Comparison of ENCODE assay signal across 10 cellular contexts in genomic region chr1:226637147-226637935, GRCh38.
DNase-seq lines count a peak whose midpoint lies in the region; ATAC-seq, FAIRE-seq and TF ChIP-seq lines count a peak whose summit lies in the region.
"Had no signal": no experiment of that assay in that cellular context is flagged by ENCODE, and none has a peak within 500 bp of the region (broad histone marks: within the 10 kb centered on the region; RNA-seq: fewer than 3 reads in every experiment).

No MANE protein-coding gene starts in this region.

- intact Hi-C loops in activated CD4-positive, alpha-beta T cell treated with anti-CD3 and anti-CD28 coated beads for 36 hours (cut with DNase I, micrococcal nuclease) = no loop called here
- intact Hi-C loops in K562 (cut with micrococcal nuclease) = loop anchor here (5.0 kb wide), 1 partner anchor 40 kb away; no protein-coding TSS in a partner anchor
- intact Hi-C loops in activated T-helper 1 cell treated with anti-CD3 and anti-CD28 coated beads, Interleukin-12 subunit alpha, Interleukin-12 subunit beta, Interleukin-2, Interleukin-4 antibody, amounts not matched to agents 30 ng/mL and 10 ng/mL and 1 ng/mL, durations not matched to agents 14 hours and 24 hours and 36 hours (cut with micrococcal nuclease) = no loop called here

- no peak overlapping the region for H2AFZ ChIP-seq in K562 (ENCODE audit: low read depth, low read length)

- no peak overlapping the region for H3K4me3 ChIP-seq in K562

- ATAC-seq in activated CD4-positive, alpha-beta T cell treated with anti-CD3 and anti-CD28 coated beads for 36 hours = no peak
- ATAC-seq in K562 (peak; percentile 82), HG03097 (IDR thresholded peaks at IDR 0.05; ENCODE audit: low FRiP score, unreplicated experiment) (no peak), GM18502 (IDR thresholded peaks at IDR 0.05; ENCODE audit: poor library complexity, unreplicated experiment) (no peak)

- peak; percentile 13 for DNase-seq in activated CD4-positive, alpha-beta T cell treated with anti-CD3 and anti-CD28 coated beads for 36 hours
- no peak for DNase-seq in activated CD4-positive, alpha-beta T cell treated with anti-CD3 and anti-CD28 coated beads, Interleukin-2, amount 50 U/mL, for 1 hour
- DNase-seq in K562 (ENCODE audit: extremely low read depth in 1 of 4, low spot score in 3 of 4) (peak; percentile 68 to 76 (median 75)), immature natural killer cell (no peak), substantia nigra (lab: John Stamatoyannopoulos, UW) (no peak)
- DNase-seq in activated T-helper 1 cell treated with anti-CD3 and anti-CD28 coated beads, Interleukin-12 subunit alpha, Interleukin-12 subunit beta, Interleukin-2, Interleukin-4 antibody, amounts not matched to agents 30 ng/mL and 10 ng/mL and 1 ng/mL, durations not matched to agents 14 hours and 24 hours and 36 hours (ENCODE audit: low spot score) = no peak
- DNase-seq: AML-193 had no signal

- no peaks in the 10 kb centered on the region for H3K36me3 ChIP-seq in K562 (ENCODE audit: control insufficient read depth, insufficient read depth, low read length)

- TF ChIP-seq POLR2A in K562 (conservative IDR thresholded peaks at IDR 0.05) = no peak

- no peak overlapping the region for H3K27ac Mint-ChIP-seq in activated CD4-positive, alpha-beta T cell treated with anti-CD3 and anti-CD28 coated beads for 36 hours
- H3K27ac Mint-ChIP-seq in immature natural killer cell = peak overlapping the region in 4 of 6 donors; percentile 8 to 87 (median 32)
- no peak overlapping the region for H3K27ac Mint-ChIP-seq in activated T-helper 1 cell treated with anti-CD3 and anti-CD28 coated beads, Interleukin-12 subunit alpha, Interleukin-12 subunit beta, Interleukin-2, Interleukin-4 antibody, amounts not matched to agents 30 ng/mL and 10 ng/mL and 1 ng/mL, durations not matched to agents 14 hours and 24 hours and 36 hours

- peak; percentile 43 to 59; a peak in 3 of 4 replicates for TF ChIP-seq RAD21 in K562 (CRISPR knock-in tag; conservative IDR thresholded peaks at IDR 0.05 in 1 of 2, IDR thresholded peaks at IDR 0.05 in 1 of 2)

- H3K27ac ChIP-seq in K562 (ENCODE audit: extremely low read depth, low read depth, low read length) (no peak overlapping the region), substantia nigra (ENCODE audit: low read depth, low read length, poor library complexity, severe bottlenecking) (peak overlapping the region; percentile 17)
- H3K27ac ChIP-seq: KMS-11 had no signal

- H3K4me2 ChIP-seq in K562 (ENCODE audit: insufficient read depth, low read length) = no peak overlapping the region
- H3K4me2 ChIP-seq: KMS-11 had no signal

- H3K27me3 ChIP-seq in K562 (ENCODE audit: control insufficient read depth in 2 of 2, insufficient read depth in 2 of 2, low read length in 2 of 2) = peaks cover 46 to 90% of the 10 kb centered on the region in 2 experiments

- POLR2A ChIA-PET in activated CD4-positive, alpha-beta T cell treated with anti-CD3 and anti-CD28 coated beads for 36 hours (lab: Charles Lee) = no interaction called here
- POLR2A ChIA-PET in K562 (lab: Yijun Ruan, JAX) = interaction anchor here (0.8 to 1.2 kb wide), 4 partner anchors 8 to 179 kb away, joined by 3 to 4 read pairs (median 3); no protein-coding TSS in a partner anchor

- in situ Hi-C loops in K562 (cut with MboI) = loop anchor here (5.0 to 10.0 kb wide), 3 partner anchors 190 to 1317 kb away; no protein-coding TSS in a partner anchor

- BruUV-seq in K562 (replicated peaks; lab: Mats Ljungman, UMichigan) = no TSS peak

- H3K4me1 ChIP-seq in K562 (replicated peaks in 1 of 2; ENCODE audit: control insufficient read depth in 2 of 2, insufficient read depth in 2 of 2, low read length in 2 of 2) = peaks cover 0 to 26% of the 10 kb centered on the region in 2 experiments; a peak in 2 of 5 replicates

- peaks cover 46% of the 10 kb centered on the region for H3K4me1 Mint-ChIP-seq in activated CD4-positive, alpha-beta T cell treated with anti-CD3 and anti-CD28 coated beads for 36 hours
- peaks cover 27 to 34% of the 10 kb centered on the region in 2 donors for H3K4me1 Mint-ChIP-seq in immature natural killer cell
- peaks cover 31% of the 10 kb centered on the region for H3K4me1 Mint-ChIP-seq in activated T-helper 1 cell treated with anti-CD3 and anti-CD28 coated beads, Interleukin-12 subunit alpha, Interleukin-12 subunit beta, Interleukin-2, Interleukin-4 antibody, amounts not matched to agents 30 ng/mL and 10 ng/mL and 1 ng/mL, durations not matched to agents 14 hours and 24 hours and 36 hours (ENCODE audit: low read depth)

- no peak overlapping the region for H3K9ac ChIP-seq in K562 (ENCODE audit: insufficient read depth in 1 of 2, low read depth in 2 of 2, low read length in 2 of 2)
- H3K9ac ChIP-seq: KMS-11 had no signal

- H3K9me3 ChIP-seq in K562 (replicated peaks; ENCODE audit: control insufficient read depth, insufficient read depth, low read depth, low read length) = no peaks in the 10 kb centered on the region

- peak; percentile 82 to 86 (median 83) for TF ChIP-seq CTCF in K562 (IDR thresholded peaks at IDR 0.05 in 2 of 3, conservative IDR thresholded peaks at IDR 0.05 in 1 of 3; ENCODE audit: insufficient read depth in 2 of 3, low read depth in 1 of 3, low read length in 3 of 3)

- H4K20me1 ChIP-seq in K562 (replicated peaks; ENCODE audit: control insufficient read depth, insufficient read depth, low read length) = 0 out of 2 replicates have a peak, but pooled peaks cover 10% of the 10 kb centered on the region

- no peaks in the 10 kb centered on the region for H3K79me2 ChIP-seq in K562 (ENCODE audit: control insufficient read depth, insufficient read depth, low read length)

- no peaks in the 10 kb centered on the region for H3K9me3 Mint-ChIP-seq in activated CD4-positive, alpha-beta T cell treated with anti-CD3 and anti-CD28 coated beads for 36 hours (ENCODE audit: low read depth)
- no peaks in the 10 kb centered on the region for H3K9me3 Mint-ChIP-seq in immature natural killer cell
- H3K9me3 Mint-ChIP-seq in activated T-helper 1 cell treated with anti-CD3 and anti-CD28 coated beads, Interleukin-12 subunit alpha, Interleukin-12 subunit beta, Interleukin-2, Interleukin-4 antibody, amounts not matched to agents 30 ng/mL and 10 ng/mL and 1 ng/mL, durations not matched to agents 14 hours and 24 hours and 36 hours = no peaks in the 10 kb centered on the region

- H3K4me3 Mint-ChIP-seq in activated CD4-positive, alpha-beta T cell treated with anti-CD3 and anti-CD28 coated beads for 36 hours = no peak overlapping the region
- H3K4me3 Mint-ChIP-seq in immature natural killer cell = no peak overlapping the region
- no peak overlapping the region for H3K4me3 Mint-ChIP-seq in activated T-helper 1 cell treated with anti-CD3 and anti-CD28 coated beads, Interleukin-12 subunit alpha, Interleukin-12 subunit beta, Interleukin-2, Interleukin-4 antibody, amounts not matched to agents 30 ng/mL and 10 ng/mL and 1 ng/mL, durations not matched to agents 14 hours and 24 hours and 36 hours

- no peaks in the 10 kb centered on the region for H3K27me3 Mint-ChIP-seq in activated CD4-positive, alpha-beta T cell treated with anti-CD3 and anti-CD28 coated beads for 36 hours
- peaks cover 3 to 9% (median 7%) of the 10 kb centered on the region in 3 donors for H3K27me3 Mint-ChIP-seq in immature natural killer cell (ENCODE audit: low read depth in 3 of 3)
- H3K27me3 Mint-ChIP-seq in activated T-helper 1 cell treated with anti-CD3 and anti-CD28 coated beads, Interleukin-12 subunit alpha, Interleukin-12 subunit beta, Interleukin-2, Interleukin-4 antibody, amounts not matched to agents 30 ng/mL and 10 ng/mL and 1 ng/mL, durations not matched to agents 14 hours and 24 hours and 36 hours (ENCODE audit: insufficient read depth) = no peaks in the 10 kb centered on the region

- peaks cover 33% of the 10 kb centered on the region for H3K36me3 Mint-ChIP-seq in activated CD4-positive, alpha-beta T cell treated with anti-CD3 and anti-CD28 coated beads for 36 hours (ENCODE audit: low read depth)
- H3K36me3 Mint-ChIP-seq in immature natural killer cell = peaks cover 3 to 15% (median 10%) of the 10 kb centered on the region in 3 donors
- H3K36me3 Mint-ChIP-seq in activated T-helper 1 cell treated with anti-CD3 and anti-CD28 coated beads, Interleukin-12 subunit alpha, Interleukin-12 subunit beta, Interleukin-2, Interleukin-4 antibody, amounts not matched to agents 30 ng/mL and 10 ng/mL and 1 ng/mL, durations not matched to agents 14 hours and 24 hours and 36 hours (ENCODE audit: low read depth) = peaks cover 37% of the 10 kb centered on the region

- CTCF ChIA-PET in activated CD4-positive, alpha-beta T cell treated with anti-CD3 and anti-CD28 coated beads for 36 hours (lab: Charles Lee) = interaction anchor here (0.7 to 0.9 kb wide), 2 partner anchors 75 to 172 kb away, joined by 4 read pairs; no protein-coding TSS in a partner anchor
- CTCF ChIA-PET in K562 (lab: Yijun Ruan, JAX; ENCODE audit: low intra/inter-chr PET ratio) = interaction anchor here (0.6 to 1.1 kb wide), 2 partner anchors 802 to 844 kb away, joined by 3 to 5 read pairs; no protein-coding TSS in a partner anchor

- no peak for TF ChIP-seq EP300 in K562 (IDR thresholded peaks at IDR 0.05; ENCODE audit: low read length)

- H3K9me1 ChIP-seq in K562 (ENCODE audit: control insufficient read depth, insufficient read depth, low read length) = no peaks in the 10 kb centered on the region

- peak; percentile 96 for FAIRE-seq in K562 (lab: Jason Lieb, UNC)

- 15% methylated on average over 29 of the region's 29 CpGs for WGBS in K562 (ENCODE audit: insufficient coverage, low coverage, missing lambda C conversion rate)

TF ChIP-seq in K562, 482 proteins besides CTCF, POLR2A, EP300 and RAD21 (continues in another document):
- TF ChIP-seq KLF1 (tag; IDR thresholded peaks at IDR 0.05) = peak; percentile 89
- peak; percentile 38; the same call in 1 of the 2 replicates for TF ChIP-seq MAX (CRISPR knock-in tag; IDR thresholded peaks at IDR 0.05)
- TF ChIP-seq CREM (IDR thresholded peaks at IDR 0.05; ENCODE audit: low read depth) = peak; percentile 44
- peak; percentile 38; the same call in 1 of the 2 replicates for TF ChIP-seq L3MBTL2 (IDR thresholded peaks at IDR 0.05)
- no peak for TF ChIP-seq ZNF696 (CRISPR knock-in tag; conservative IDR thresholded peaks at IDR 0.05)
- no peak for TF ChIP-seq GTF2F1 (IDR thresholded peaks at IDR 0.05; ENCODE audit: low read depth, low read length)
- TF ChIP-seq EZH2 (IDR thresholded peaks at IDR 0.05; ENCODE audit: borderline replicate concordance, low read depth, low read length) = peak; percentile 30; the same call in 1 of the 2 replicates

Comparison
In these comparisons a context has a peak if more than half of its experiments do, and no peak if none do; other contexts are left out.
1. DNase-seq: peak in activated CD4-positive, alpha-beta T cell treated with anti-CD3 and anti-CD28 coated beads for 36 hours (single experiment) and K562 (4 of 4); none in activated CD4-positive, alpha-beta T cell treated with anti-CD3 and anti-CD28 coated beads, Interleukin-2, amount 50 U/mL, for 1 hour (single experiment), immature natural killer cell (0 of 3), substantia nigra (0 of 49) and activated T-helper 1 cell treated with anti-CD3 and anti-CD28 coated beads, Interleukin-12 subunit alpha, Interleukin-12 subunit beta, Interleukin-2, Interleukin-4 antibody, amounts not matched to agents 30 ng/mL and 10 ng/mL and 1 ng/mL, durations not matched to agents 14 hours and 24 hours and 36 hours (single experiment).
2. H3K27ac Mint-ChIP-seq: peak in immature natural killer cell (4 of 6); none in activated CD4-positive, alpha-beta T cell treated with anti-CD3 and anti-CD28 coated beads for 36 hours (single experiment) and activated T-helper 1 cell treated with anti-CD3 and anti-CD28 coated beads, Interleukin-12 subunit alpha, Interleukin-12 subunit beta, Interleukin-2, Interleukin-4 antibody, amounts not matched to agents 30 ng/mL and 10 ng/mL and 1 ng/mL, durations not matched to agents 14 hours and 24 hours and 36 hours (single experiment).